In the genomic region with DNA sequence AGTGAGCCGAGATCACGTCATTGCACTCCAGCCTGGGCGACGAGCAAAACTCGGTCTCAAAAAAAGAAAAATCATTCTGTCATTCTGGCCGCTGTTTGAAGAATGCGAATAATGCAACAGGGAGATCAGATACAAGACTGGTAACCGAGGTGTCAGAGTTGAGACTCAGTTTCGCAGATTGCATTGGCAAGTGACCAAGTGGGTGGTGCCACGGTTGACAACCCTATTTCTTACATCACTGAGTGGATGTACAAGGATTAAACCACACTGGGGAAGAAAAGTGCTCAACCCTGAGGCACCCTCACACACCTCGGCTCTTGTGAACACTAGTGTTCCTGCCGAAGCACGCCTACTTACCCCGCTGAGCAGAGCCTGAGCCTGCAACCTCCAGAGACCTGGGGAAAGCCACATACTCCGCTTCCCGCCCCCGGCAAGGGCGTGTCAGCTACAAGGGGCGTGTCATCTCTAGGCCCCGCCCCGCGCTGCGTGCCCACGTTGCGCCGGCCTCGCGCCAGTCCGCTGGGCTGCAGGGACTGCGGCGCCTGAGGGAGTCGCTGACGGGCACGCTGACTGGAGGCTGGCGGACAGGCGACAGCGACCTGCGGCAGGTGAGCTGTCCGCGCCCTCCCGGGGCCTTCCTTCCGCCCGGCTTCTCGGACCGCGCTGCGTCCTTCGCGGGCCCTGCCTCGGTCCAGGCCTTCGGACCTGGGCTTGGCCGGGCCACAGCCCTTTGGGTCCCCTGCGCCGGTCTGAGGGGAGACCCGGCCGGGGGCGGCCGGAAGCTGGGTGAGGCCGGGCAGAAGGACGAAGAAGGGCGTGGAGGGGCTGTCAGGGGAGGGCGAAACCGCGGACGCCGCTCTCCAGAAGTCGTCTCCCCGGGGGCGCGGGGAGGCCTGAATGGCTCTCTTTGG, we compare ENCODE assay signal across 1 cellular context.
A peak's percentile ranks its signal among the peaks of the same experiment; 100 is the strongest.
TF ChIP-seq lines count a peak whose summit lies in the region.

Gene HMOX2 (plus strand): TSS at position 519 of the 911 bp plus-strand sequence. CDS start 29,127 bp downstream, outside the sequence.

TF ChIP-seq in A549, 52 proteins besides CTCF, POLR2A, EP300 and RAD21 (continued from another document):
- peak; percentile 17; the same call in 1 of the 2 replicates for TF ChIP-seq HMGXB4 (CRISPR knock-in tag; IDR thresholded peaks at IDR 0.05; ENCODE audit: borderline replicate concordance)
- no peak for TF ChIP-seq HOXB5 (CRISPR knock-in tag; IDR thresholded peaks at IDR 0.05)
- TF ChIP-seq RNF2 (IDR thresholded peaks at IDR 0.05; ENCODE audit: borderline replicate concordance, low read depth), result no peak
- TF ChIP-seq EHMT2 (IDR thresholded peaks at IDR 0.05; ENCODE audit: low read depth), result no peak
